Comparison of ENCODE assay signal across 1 cellular context in the genomic region with DNA sequence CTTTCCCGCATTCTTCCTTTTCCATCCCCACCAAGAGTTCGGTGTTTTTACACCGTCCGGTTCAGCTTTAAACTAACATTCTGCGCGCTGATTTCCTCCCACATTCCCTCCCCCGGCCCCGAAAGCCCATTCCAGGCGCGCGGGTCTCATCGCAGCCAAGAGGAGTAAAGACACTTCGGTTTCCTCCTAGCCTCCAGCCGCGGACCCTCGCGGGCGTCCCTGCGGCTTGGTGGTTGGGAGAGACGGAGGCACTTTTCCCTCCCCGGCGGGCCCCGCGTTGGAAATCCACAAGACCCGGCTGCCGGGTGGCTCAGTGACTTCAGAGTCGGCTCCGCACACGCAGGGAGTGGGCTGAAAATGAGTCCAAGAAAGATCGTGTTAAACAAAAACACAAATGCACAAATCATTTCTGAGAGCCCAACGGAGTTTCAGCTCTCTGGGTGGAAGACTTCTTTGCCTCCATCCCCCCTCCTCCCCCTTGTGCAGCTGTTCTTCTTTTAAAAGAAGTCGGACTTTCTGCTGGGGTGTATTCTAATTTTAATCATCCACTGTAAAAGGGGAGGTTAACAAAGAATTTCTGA.
TF ChIP-seq lines count a peak whose summit lies in the region.

No MANE protein-coding gene starts in this region.

TF ChIP-seq in HepG2, 621 proteins besides CTCF, POLR2A, EP300 and RAD21 (continued from another document):
- TF ChIP-seq, protein P1, sequence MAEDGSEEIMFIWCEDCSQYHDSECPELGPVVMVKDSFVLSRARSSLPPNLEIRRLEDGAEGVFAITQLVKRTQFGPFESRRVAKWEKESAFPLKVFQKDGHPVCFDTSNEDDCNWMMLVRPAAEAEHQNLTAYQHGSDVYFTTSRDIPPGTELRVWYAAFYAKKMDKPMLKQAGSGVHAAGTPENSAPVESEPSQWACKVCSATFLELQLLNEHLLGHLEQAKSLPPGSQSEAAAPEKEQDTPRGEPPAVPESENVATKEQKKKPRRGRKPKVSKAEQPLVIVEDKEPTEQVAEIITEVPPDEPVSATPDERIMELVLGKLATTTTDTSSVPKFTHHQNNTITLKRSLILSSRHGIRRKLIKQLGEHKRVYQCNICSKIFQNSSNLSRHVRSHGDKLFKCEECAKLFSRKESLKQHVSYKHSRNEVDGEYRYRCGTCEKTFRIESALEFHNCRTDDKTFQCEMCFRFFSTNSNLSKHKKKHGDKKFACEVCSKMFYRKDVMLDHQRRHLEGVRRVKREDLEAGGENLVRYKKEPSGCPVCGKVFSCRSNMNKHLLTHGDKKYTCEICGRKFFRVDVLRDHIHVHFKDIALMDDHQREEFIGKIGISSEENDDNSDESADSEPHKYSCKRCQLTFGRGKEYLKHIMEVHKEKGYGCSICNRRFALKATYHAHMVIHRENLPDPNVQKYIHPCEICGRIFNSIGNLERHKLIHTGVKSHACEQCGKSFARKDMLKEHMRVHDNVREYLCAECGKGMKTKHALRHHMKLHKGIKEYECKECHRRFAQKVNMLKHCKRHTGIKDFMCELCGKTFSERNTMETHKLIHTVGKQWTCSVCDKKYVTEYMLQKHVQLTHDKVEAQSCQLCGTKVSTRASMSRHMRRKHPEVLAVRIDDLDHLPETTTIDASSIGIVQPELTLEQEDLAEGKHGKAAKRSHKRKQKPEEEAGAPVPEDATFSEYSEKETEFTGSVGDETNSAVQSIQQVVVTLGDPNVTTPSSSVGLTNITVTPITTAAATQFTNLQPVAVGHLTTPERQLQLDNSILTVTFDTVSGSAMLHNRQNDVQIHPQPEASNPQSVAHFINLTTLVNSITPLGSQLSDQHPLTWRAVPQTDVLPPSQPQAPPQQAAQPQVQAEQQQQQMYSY (CRISPR knock-in tag; IDR thresholded peaks at IDR 0.05), result peak; percentile 95
- no peak for TF ChIP-seq ZNF224 (CRISPR knock-in tag; IDR thresholded peaks at IDR 0.05)
